27 cellular contexts compared by ENCODE assay signal in the genomic region with DNA sequence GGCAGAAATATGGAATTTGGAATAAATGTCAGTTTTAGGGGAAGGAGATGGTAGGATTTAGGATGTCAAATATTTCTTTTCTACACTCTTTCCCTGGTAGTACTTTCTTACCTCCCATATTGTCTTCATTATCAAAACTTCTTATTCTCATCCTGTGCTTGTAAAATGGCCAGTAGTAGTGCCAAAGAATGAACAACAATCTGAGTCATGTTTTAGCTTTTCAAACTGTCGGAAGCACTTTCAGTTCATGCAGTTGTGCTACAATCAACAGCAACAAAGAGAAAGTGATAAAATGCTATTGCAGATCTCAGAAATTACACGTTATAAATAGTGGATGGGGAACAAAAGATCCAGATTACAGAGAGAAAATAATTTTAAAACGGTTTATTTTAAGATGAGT.
A peak's percentile ranks its signal among the peaks of the same experiment; 100 is the strongest.
DNase-seq lines count a peak whose midpoint lies in the region; ATAC-seq and TF ChIP-seq lines count a peak whose summit lies in the region.
"Had no signal": no experiment of that assay in that cellular context is flagged by ENCODE, and none has a peak within 500 bp of the region (broad histone marks: within the 10 kb centered on the region; RNA-seq: fewer than 3 reads in every experiment).

No MANE protein-coding gene starts in this region.

- H3K27ac Mint-ChIP-seq in MCF 10A (ENCODE audit: low read depth, unreplicated experiment), result no peak overlapping the region
- no peak overlapping the region for H3K27ac Mint-ChIP-seq in activated naive CD4-positive, alpha-beta T cell treated with anti-CD3 and anti-CD28 coated beads for 36 hours
- no peak overlapping the region for H3K27ac Mint-ChIP-seq in activated CD4-positive, alpha-beta T cell treated with anti-CD3 and anti-CD28 coated beads for 36 hours
- H3K27ac Mint-ChIP-seq: CD14-positive monocyte; stimulated activated naive CD8-positive, alpha-beta T cell treated with anti-CD3 and anti-CD28 coated beads, Interleukin-15, Interleukin-2, amounts not matched to agents 100 ng/mL and 50 ng/mL, for 24 hours; T-helper 17 cell had no signal

- intact Hi-C loops in MCF 10A (cut with micrococcal nuclease) (no loop called here), mammary epithelial cell (cut with micrococcal nuclease) (no loop called here), transverse colon (cut with DNase I; ENCODE audit: low total_unique reads) (no loop called here)
- intact Hi-C loops in activated naive CD4-positive, alpha-beta T cell treated with anti-CD3 and anti-CD28 coated beads for 36 hours (cut with micrococcal nuclease), result no loop called here
- intact Hi-C loops in activated CD4-positive, alpha-beta T cell treated with anti-CD3 and anti-CD28 coated beads for 36 hours (cut with DNase I, micrococcal nuclease), result no loop called here

- H3K79me1 ChIP-seq in mesenchymal stem cell (replicated peaks; ENCODE audit: low read length, poor library complexity, severe bottlenecking), result no peaks in the 10 kb centered on the region

- no peaks in the 10 kb centered on the region for H3K79me2 ChIP-seq in mammary epithelial cell (ENCODE audit: insufficient read depth, low read length)

- no peak overlapping the region for H3K4me3 Mint-ChIP-seq in MCF 10A (ENCODE audit: unreplicated experiment)
- H3K4me3 Mint-ChIP-seq in activated naive CD4-positive, alpha-beta T cell treated with anti-CD3 and anti-CD28 coated beads for 36 hours, result no peak overlapping the region
- no peak overlapping the region for H3K4me3 Mint-ChIP-seq in activated CD4-positive, alpha-beta T cell treated with anti-CD3 and anti-CD28 coated beads for 36 hours
- H3K4me3 Mint-ChIP-seq: CD14-positive monocyte; stimulated activated naive CD8-positive, alpha-beta T cell treated with anti-CD3 and anti-CD28 coated beads, Interleukin-15, Interleukin-2, amounts not matched to agents 100 ng/mL and 50 ng/mL, for 24 hours; T-helper 17 cell had no signal

- no peak overlapping the region for H2BK12ac ChIP-seq in mesenchymal stem cell (ENCODE audit: low read length in 2 of 2)

- in situ Hi-C loops in mammary epithelial cell (cut with MboI; ENCODE audit: low sequenced_read_pairs in 2 of 2) (loop anchor here in 1 of 2 donors (25.0 kb wide), 1 partner anchor 192 kb away; a partner anchor contains a TSS), astrocyte of the spinal cord (cut with HindIII; ENCODE audit: low sequenced_read_pairs) (no loop called here), transverse colon (cut with MboI; ENCODE audit: low pct_ligation_motif_present in 1 of 4, low pct_unique_long_range_greater_than_20kb in 1 of 4, low sequenced_read_pairs in 3 of 4) (loop anchor here in 2 of 4 donors (25.0 kb wide), 1 partner anchor 192 kb away; a partner anchor contains a TSS)

- TF ChIP-seq POLR2A in transverse colon (IDR thresholded peaks at IDR 0.05), result no peak

- no peaks in the 10 kb centered on the region for H3K36me3 Mint-ChIP-seq in MCF 10A (ENCODE audit: insufficient read depth, unreplicated experiment)
- H3K36me3 Mint-ChIP-seq in activated naive CD4-positive, alpha-beta T cell treated with anti-CD3 and anti-CD28 coated beads for 36 hours (ENCODE audit: low read depth), result no peaks in the 10 kb centered on the region
- no peaks in the 10 kb centered on the region for H3K36me3 Mint-ChIP-seq in activated CD4-positive, alpha-beta T cell treated with anti-CD3 and anti-CD28 coated beads for 36 hours (ENCODE audit: low read depth)
- H3K36me3 Mint-ChIP-seq: CD14-positive monocyte had no signal

- no peak for TF ChIP-seq EP300 in transverse colon (IDR thresholded peaks at IDR 0.05; ENCODE audit: low read depth)

- H3K27me3 Mint-ChIP-seq in MCF 10A (ENCODE audit: insufficient read depth, unreplicated experiment), result peaks cover 72% of the 10 kb centered on the region
- no peaks in the 10 kb centered on the region for H3K27me3 Mint-ChIP-seq in activated naive CD4-positive, alpha-beta T cell treated with anti-CD3 and anti-CD28 coated beads for 36 hours (ENCODE audit: low read depth)
- H3K27me3 Mint-ChIP-seq in activated CD4-positive, alpha-beta T cell treated with anti-CD3 and anti-CD28 coated beads for 36 hours, result no peaks in the 10 kb centered on the region
- H3K27me3 Mint-ChIP-seq: stimulated activated naive CD8-positive, alpha-beta T cell treated with anti-CD3 and anti-CD28 coated beads, Interleukin-15, Interleukin-2, amounts not matched to agents 100 ng/mL and 50 ng/mL, for 24 hours; T-helper 17 cell had no signal

- H3K4me3 ChIP-seq in mammary epithelial cell (replicated peaks in 1 of 3; ENCODE audit: insufficient read depth in 1 of 3, low read depth in 2 of 3, low read length in 3 of 3), result no peak overlapping the region
- no peak overlapping the region for H3K4me3 ChIP-seq in astrocyte of the spinal cord (ENCODE audit: low read depth, low read length)
- peak overlapping the region in 1 of 2 experiments; percentile 59 for H3K4me3 ChIP-seq in mesenchymal stem cell (ENCODE audit: insufficient read depth in 1 of 2, low read depth in 1 of 2, low read length in 2 of 2)
- H3K4me3 ChIP-seq in transverse colon, result no peak overlapping the region
- H3K4me3 ChIP-seq: cardiac muscle cell, dorsolateral prefrontal cortex, Peyer's patch, psoas muscle, SJSA1, smooth muscle cell, tibial nerve had no signal

- no peak overlapping the region for H3K27ac ChIP-seq in mammary epithelial cell (ENCODE audit: insufficient read depth, low read depth, low read length)
- no peak overlapping the region for H3K27ac ChIP-seq in mesenchymal stem cell (ENCODE audit: low read length, poor library complexity, severe bottlenecking)
- no peak overlapping the region for H3K27ac ChIP-seq in transverse colon
- H3K27ac ChIP-seq: 22Rv1, cardiac muscle cell, dorsolateral prefrontal cortex, KMS-11, Peyer's patch, psoas muscle, SJSA1, tibial nerve, VCaP had no signal

- TF ChIP-seq CTCF in MCF 10A (IDR thresholded peaks at IDR 0.05; ENCODE audit: unreplicated experiment), result no peak
- TF ChIP-seq CTCF in mammary epithelial cell (conservative IDR thresholded peaks at IDR 0.05 in 1 of 2, IDR thresholded peaks at IDR 0.05 in 1 of 2; ENCODE audit: extremely low read depth in 1 of 2, insufficient read depth in 1 of 2, low read depth in 1 of 2, low read length in 2 of 2), result no peak
- TF ChIP-seq CTCF in astrocyte of the spinal cord (IDR thresholded peaks at IDR 0.05; ENCODE audit: low read depth, low read length), result no peak
- TF ChIP-seq CTCF in transverse colon (IDR thresholded peaks at IDR 0.05), result no peak

- H3K4me1 Mint-ChIP-seq in MCF 10A (ENCODE audit: insufficient read depth, unreplicated experiment), result peaks cover 5% of the 10 kb centered on the region
- H3K4me1 Mint-ChIP-seq in activated naive CD4-positive, alpha-beta T cell treated with anti-CD3 and anti-CD28 coated beads for 36 hours (ENCODE audit: low read depth), result no peaks in the 10 kb centered on the region
- H3K4me1 Mint-ChIP-seq in activated CD4-positive, alpha-beta T cell treated with anti-CD3 and anti-CD28 coated beads for 36 hours, result no peaks in the 10 kb centered on the region
- H3K4me1 Mint-ChIP-seq: CD14-positive monocyte, T-helper 17 cell had no signal

- no peak overlapping the region for H2BK15ac ChIP-seq in mesenchymal stem cell (ENCODE audit: low read depth, poor library complexity, severe bottlenecking)

- no peak overlapping the region for H3K18ac ChIP-seq in mesenchymal stem cell (ENCODE audit: low read depth in 1 of 2, low read length in 2 of 2)

- H3K36me3 ChIP-seq in mammary epithelial cell (ENCODE audit: insufficient read depth, low read length) (no peaks in the 10 kb centered on the region), mesenchymal stem cell (ENCODE audit: control insufficient read depth in 1 of 2, insufficient read depth in 2 of 2, low read depth in 1 of 2, low read length in 2 of 2) (no peaks in the 10 kb centered on the region), transverse colon (no peaks in the 10 kb centered on the region)
- H3K36me3 ChIP-seq: cardiac muscle cell, Peyer's patch, SJSA1, tibial nerve had no signal

- POLR2A ChIA-PET in MCF 10A (lab: Yijun Ruan, JAX), result interaction anchor here (1.3 kb wide), 1 partner anchor 36 kb away, joined by 3 read pairs; no protein-coding TSS in a partner anchor
- POLR2A ChIA-PET in activated CD4-positive, alpha-beta T cell treated with anti-CD3 and anti-CD28 coated beads for 36 hours (lab: Charles Lee), result no interaction called here

- H3K4me1 ChIP-seq in mammary epithelial cell (ENCODE audit: insufficient read depth, low read length) (no peaks in the 10 kb centered on the region), mesenchymal stem cell (ENCODE audit: control insufficient read depth, insufficient read depth, low read depth, low read length) (no peaks in the 10 kb centered on the region), transverse colon (no peaks in the 10 kb centered on the region)
- H3K4me1 ChIP-seq: Peyer's patch, psoas muscle, SJSA1, tibial nerve had no signal

- H3K9me3 ChIP-seq in mammary epithelial cell (replicated peaks; ENCODE audit: insufficient read depth, low read length) (no peaks in the 10 kb centered on the region), mesenchymal stem cell (ENCODE audit: control insufficient read depth, low read length) (no peaks in the 10 kb centered on the region), transverse colon (no peaks in the 10 kb centered on the region)
- H3K9me3 ChIP-seq: Peyer's patch, psoas muscle, SJSA1 had no signal

- no peak overlapping the region for H3K4me2 ChIP-seq in mammary epithelial cell (ENCODE audit: insufficient read depth, low read depth, low read length)
- no peak overlapping the region for H3K4me2 ChIP-seq in mesenchymal stem cell (ENCODE audit: low read length, poor library complexity, severe bottlenecking)
- H3K4me2 ChIP-seq: KMS-11, smooth muscle cell had no signal

- 23% methylated on average over 3 of the region's 3 CpGs for WGBS in mammary epithelial cell (ENCODE audit: low coverage, missing lambda C conversion rate)
- WGBS in mesenchymal stem cell, result 82% methylated on average over 1 of the region's 3 CpGs
- WGBS in transverse colon (ENCODE audit: low coverage in 1 of 2), 2 donors, result 17 to 30% methylated on average over 3 of the region's 3 CpGs

- no peak overlapping the region for H3K14ac ChIP-seq in mesenchymal stem cell (ENCODE audit: low read length in 2 of 2)

- H4K91ac ChIP-seq in mesenchymal stem cell (ENCODE audit: low read length), result no peak overlapping the region

- ATAC-seq in HG03469 (IDR thresholded peaks at IDR 0.05; ENCODE audit: unreplicated experiment), result no peak
- no peak for ATAC-seq in activated CD4-positive, alpha-beta T cell treated with anti-CD3 and anti-CD28 coated beads for 36 hours
- ATAC-seq: psoas muscle, T-helper 17 cell had no signal

- H2BK120ac ChIP-seq in mesenchymal stem cell (ENCODE audit: low read depth, low read length), result no peak overlapping the region

- no peak overlapping the region for H2BK5ac ChIP-seq in mesenchymal stem cell (ENCODE audit: low read depth, low read length, poor library complexity, severe bottlenecking)

- H2AK5ac ChIP-seq in mesenchymal stem cell (ENCODE audit: low read length, severe bottlenecking), result no peak overlapping the region

- no peaks in the 10 kb centered on the region for H4K20me1 ChIP-seq in mammary epithelial cell (ENCODE audit: insufficient read depth, low read length)

- no peak overlapping the region for H2AFZ ChIP-seq in mammary epithelial cell (ENCODE audit: low read depth, low read length)
- no peak overlapping the region for H2AFZ ChIP-seq in mesenchymal stem cell (ENCODE audit: low read depth, low read length)

- peaks cover 10% of the 10 kb centered on the region for H3K27me3 ChIP-seq in mammary epithelial cell (ENCODE audit: insufficient read depth, low read length)
- H3K27me3 ChIP-seq in mesenchymal stem cell (ENCODE audit: control insufficient read depth in 1 of 2, insufficient read depth in 1 of 2, low read length in 2 of 2), result no peaks in the 10 kb centered on the region
- H3K27me3 ChIP-seq in transverse colon, result no peaks in the 10 kb centered on the region
- H3K27me3 ChIP-seq: cardiac muscle cell, Peyer's patch, SJSA1, tibial nerve had no signal

- no peaks in the 10 kb centered on the region for H3K9me3 Mint-ChIP-seq in MCF 10A (ENCODE audit: unreplicated experiment)
- no peaks in the 10 kb centered on the region for H3K9me3 Mint-ChIP-seq in activated naive CD4-positive, alpha-beta T cell treated with anti-CD3 and anti-CD28 coated beads for 36 hours
- peaks cover 2% of the 10 kb centered on the region for H3K9me3 Mint-ChIP-seq in activated CD4-positive, alpha-beta T cell treated with anti-CD3 and anti-CD28 coated beads for 36 hours (ENCODE audit: low read depth)
- H3K9me3 Mint-ChIP-seq: stimulated activated naive CD8-positive, alpha-beta T cell treated with anti-CD3 and anti-CD28 coated beads, Interleukin-15, Interleukin-2, amounts not matched to agents 100 ng/mL and 50 ng/mL, for 24 hours had no signal

- H3K9ac ChIP-seq in mammary epithelial cell (ENCODE audit: insufficient read depth, low read length) (no peak overlapping the region), mesenchymal stem cell (ENCODE audit: low read length) (peak overlapping the region; percentile 75)
- H3K9ac ChIP-seq: KMS-11 had no signal

- CTCF ChIA-PET in MCF 10A (lab: Yijun Ruan, JAX), result no interaction called here
- CTCF ChIA-PET in mammary epithelial cell (lab: Charles Lee; ENCODE audit: low non-redundant PET), result no interaction called here
- CTCF ChIA-PET in activated naive CD4-positive, alpha-beta T cell treated with anti-CD3 and anti-CD28 coated beads for 36 hours (lab: Charles Lee), result no interaction called here
- CTCF ChIA-PET in activated CD4-positive, alpha-beta T cell treated with anti-CD3 and anti-CD28 coated beads for 36 hours (lab: Charles Lee), result no interaction called here

- H3K4ac ChIP-seq in mesenchymal stem cell (ENCODE audit: low read depth in 1 of 2, low read length in 2 of 2), result no peak overlapping the region

- no peak overlapping the region for H4K8ac ChIP-seq in mesenchymal stem cell (ENCODE audit: low read length)

- dilution Hi-C loops in mammary epithelial cell (cut with HindIII; ENCODE audit: low sequenced_read_pairs), result no loop called here

- H3K23ac ChIP-seq in mesenchymal stem cell (ENCODE audit: low read length in 2 of 2), result no peak overlapping the region

- DNase-seq in MCF 10A (ENCODE audit: unreplicated experiment) (peak; percentile 21), mammary epithelial cell (no peak), astrocyte of the spinal cord (ENCODE audit: low read depth, low spot score) (peak; percentile 12), mesenchymal stem cell (no peak), transverse colon (no peak)
- no peak for DNase-seq in activated naive CD4-positive, alpha-beta T cell treated with anti-CD3 and anti-CD28 coated beads for 36 hours
- no peak for DNase-seq in activated CD4-positive, alpha-beta T cell treated with anti-CD3 and anti-CD28 coated beads for 36 hours
- DNase-seq: activated CD8-positive, alpha-beta memory T cell treated with anti-CD3 and anti-CD28 coated beads, Interleukin-2, amount 50 U/mL, for 48 hours; dorsolateral prefrontal cortex; erythroblast; NCI-H1105 treated with DMSO at 0.1 percent for 48 hours; NCI-H2081 treated with DMSO at 0.1 percent for 48 hours; NK-92 treated with Interleukin-12 subunit alpha and Interleukin-12 subunit beta, amount 100 ng/mL, for 24 hours; Peyer's patch; psoas muscle; stimulated activated CD4-positive, alpha-beta T cell treated with anti-CD3 and anti-CD28 coated beads, Interleukin-4, amount 100 ng/mL, for 1 hour; T-helper 17 cell had no signal

- BruUV-seq in MCF 10A (replicated peaks; lab: Mats Ljungman, UMichigan), result no TSS peak
- BruUV-seq in mammary epithelial cell (replicated peaks; lab: Mats Ljungman, UMichigan), result no TSS peak

Comparison
In these comparisons a context has a peak if more than half of its experiments do, and no peak if none do; other contexts are left out.
1. DNase-seq: peak in MCF 10A (single experiment) and astrocyte of the spinal cord (single experiment); none in mammary epithelial cell (single experiment), mesenchymal stem cell (single experiment), transverse colon (single experiment), activated naive CD4-positive, alpha-beta T cell treated with anti-CD3 and anti-CD28 coated beads for 36 hours (single experiment) and activated CD4-positive, alpha-beta T cell treated with anti-CD3 and anti-CD28 coated beads for 36 hours (single experiment).